In genomic region chr2:68318686-68319396, GRCh38 we compare ENCODE assay signal across 1 cellular context.
TF ChIP-seq lines count a peak whose summit lies in the region.

No MANE protein-coding gene starts in this region.

TF ChIP-seq in GM12878, 131 proteins besides CTCF, POLR2A, EP300 and RAD21 (continued from another document):
- TF ChIP-seq USF1 (IDR thresholded peaks at IDR 0.05; ENCODE audit: borderline replicate concordance, extremely low read length, insufficient read depth, low read depth, low read length) (no peak), NFYA (IDR thresholded peaks at IDR 0.05; ENCODE audit: borderline replicate concordance, low read depth, low read length) (no peak), ZBTB40 (IDR thresholded peaks at IDR 0.05; ENCODE audit: borderline replicate concordance) (no peak), CHD1 (IDR thresholded peaks at IDR 0.05; ENCODE audit: low read depth, low read length) (no peak), HDGF (IDR thresholded peaks at IDR 0.05) (no peak), ATF7 (IDR thresholded peaks at IDR 0.05; ENCODE audit: low read depth) (no peak), EGR1 (IDR thresholded peaks at IDR 0.05; ENCODE audit: borderline replicate concordance in 1 of 2, low read depth in 2 of 2, low read length in 2 of 2) (no peak), ETV6 (conservative IDR thresholded peaks at IDR 0.05 in 1 of 2, IDR thresholded peaks at IDR 0.05 in 1 of 2; ENCODE audit: borderline replicate concordance in 1 of 2, low read depth in 1 of 2) (no peak), RB1 (IDR thresholded peaks at IDR 0.05; ENCODE audit: borderline replicate concordance) (no peak), BMI1 (IDR thresholded peaks at IDR 0.05; ENCODE audit: borderline replicate concordance) (no peak), RBBP5 (conservative IDR thresholded peaks at IDR 0.05) (no peak), ELK1 (IDR thresholded peaks at IDR 0.05; ENCODE audit: low read depth, low read length) (no peak), MYB (IDR thresholded peaks at IDR 0.05; ENCODE audit: borderline replicate concordance, low read depth, low read length) (no peak)
